In the genomic region with DNA sequence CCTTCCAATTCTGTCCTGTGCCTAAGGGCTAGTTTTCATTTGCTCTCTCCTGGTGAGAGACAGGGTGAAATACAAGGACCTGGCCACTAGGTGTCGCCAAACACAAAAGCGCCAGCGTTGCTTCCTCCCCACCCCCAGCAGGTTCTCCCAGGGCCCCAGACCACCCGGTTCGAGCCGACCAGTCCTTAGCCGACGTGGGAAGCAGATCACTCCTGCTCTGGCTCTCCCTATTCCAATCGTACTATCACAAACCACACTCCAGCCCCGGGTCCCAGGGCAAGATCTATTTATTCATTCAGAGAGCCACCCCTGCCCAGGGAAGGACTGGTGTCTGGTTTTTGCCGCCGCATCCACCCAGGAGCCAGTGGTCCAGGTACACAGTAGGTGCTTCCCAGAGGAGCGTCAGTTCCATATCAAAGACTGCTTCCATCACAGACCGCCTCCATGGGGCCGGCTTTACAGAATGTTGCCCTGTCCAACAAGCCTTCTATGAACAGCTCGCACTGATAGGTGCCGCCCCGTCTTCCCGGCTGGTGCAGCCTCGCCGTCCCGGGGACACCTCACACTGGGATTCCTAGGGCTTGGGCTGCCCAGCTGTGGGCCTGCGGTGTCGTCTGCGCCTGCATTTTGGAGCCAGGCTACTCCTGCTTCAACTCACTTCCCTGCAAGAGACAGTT, we compare ENCODE assay signal across 2 cellular contexts.
A peak's percentile ranks its signal among the peaks of the same experiment; 100 is the strongest.
TF ChIP-seq lines count a peak whose summit lies in the region.

No MANE protein-coding gene starts in this region.

TF ChIP-seq in HEK293, 187 proteins besides CTCF, POLR2A, EP300 and RAD21 (continued from another document):
- TF ChIP-seq, protein P1, sequence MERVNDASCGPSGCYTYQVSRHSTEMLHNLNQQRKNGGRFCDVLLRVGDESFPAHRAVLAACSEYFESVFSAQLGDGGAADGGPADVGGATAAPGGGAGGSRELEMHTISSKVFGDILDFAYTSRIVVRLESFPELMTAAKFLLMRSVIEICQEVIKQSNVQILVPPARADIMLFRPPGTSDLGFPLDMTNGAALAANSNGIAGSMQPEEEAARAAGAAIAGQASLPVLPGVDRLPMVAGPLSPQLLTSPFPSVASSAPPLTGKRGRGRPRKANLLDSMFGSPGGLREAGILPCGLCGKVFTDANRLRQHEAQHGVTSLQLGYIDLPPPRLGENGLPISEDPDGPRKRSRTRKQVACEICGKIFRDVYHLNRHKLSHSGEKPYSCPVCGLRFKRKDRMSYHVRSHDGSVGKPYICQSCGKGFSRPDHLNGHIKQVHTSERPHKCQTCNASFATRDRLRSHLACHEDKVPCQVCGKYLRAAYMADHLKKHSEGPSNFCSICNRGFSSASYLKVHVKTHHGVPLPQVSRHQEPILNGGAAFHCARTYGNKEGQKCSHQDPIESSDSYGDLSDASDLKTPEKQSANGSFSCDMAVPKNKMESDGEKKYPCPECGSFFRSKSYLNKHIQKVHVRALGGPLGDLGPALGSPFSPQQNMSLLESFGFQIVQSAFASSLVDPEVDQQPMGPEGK (tag by site-specific recombination; IDR thresholded peaks at IDR 0.05), result peak; percentile 75
- TF ChIP-seq ZEB2 (tag by site-specific recombination; IDR thresholded peaks at IDR 0.05) (0 out of 2 replicates have a peak, but pooled peaks have one; percentile 30), ZNF169 (tag by site-specific recombination; IDR thresholded peaks at IDR 0.05) (no peak), ZNF626 (tag by site-specific recombination; IDR thresholded peaks at IDR 0.05) (no peak), ZNF776 (tag by site-specific recombination; IDR thresholded peaks at IDR 0.05; ENCODE audit: borderline replicate concordance) (no peak), ZNF112 (tag by site-specific recombination; IDR thresholded peaks at IDR 0.05) (no peak), ZNF433 (tag by site-specific recombination; IDR thresholded peaks at IDR 0.05; ENCODE audit: low read depth) (no peak), ZBTB48 (tag by site-specific recombination; IDR thresholded peaks at IDR 0.05) (peak; percentile 37; the same call in 1 of the 2 replicates), ZNF830 (tag by site-specific recombination; IDR thresholded peaks at IDR 0.05; ENCODE audit: low read depth) (no peak), ZSCAN23 (tag by site-specific recombination; IDR thresholded peaks at IDR 0.05) (no peak), ZNF302 (tag by site-specific recombination; IDR thresholded peaks at IDR 0.05; ENCODE audit: low read depth) (no peak), ZNF2 (tag by site-specific recombination; IDR thresholded peaks at IDR 0.05) (0 out of 2 replicates have a peak, but pooled peaks have one; percentile 43), GLIS1 (tag by site-specific recombination; IDR thresholded peaks at IDR 0.05) (peak; percentile 91), ZNF571 (tag by site-specific recombination; IDR thresholded peaks at IDR 0.05) (no peak), ZNF132 (tag by site-specific recombination; IDR thresholded peaks at IDR 0.05; ENCODE audit: borderline replicate concordance) (no peak), ZNF335 (tag by site-specific recombination; conservative IDR thresholded peaks at IDR 0.05) (peak; percentile 46; the same call in 1 of the 2 replicates)
- TF ChIP-seq, protein P2, sequence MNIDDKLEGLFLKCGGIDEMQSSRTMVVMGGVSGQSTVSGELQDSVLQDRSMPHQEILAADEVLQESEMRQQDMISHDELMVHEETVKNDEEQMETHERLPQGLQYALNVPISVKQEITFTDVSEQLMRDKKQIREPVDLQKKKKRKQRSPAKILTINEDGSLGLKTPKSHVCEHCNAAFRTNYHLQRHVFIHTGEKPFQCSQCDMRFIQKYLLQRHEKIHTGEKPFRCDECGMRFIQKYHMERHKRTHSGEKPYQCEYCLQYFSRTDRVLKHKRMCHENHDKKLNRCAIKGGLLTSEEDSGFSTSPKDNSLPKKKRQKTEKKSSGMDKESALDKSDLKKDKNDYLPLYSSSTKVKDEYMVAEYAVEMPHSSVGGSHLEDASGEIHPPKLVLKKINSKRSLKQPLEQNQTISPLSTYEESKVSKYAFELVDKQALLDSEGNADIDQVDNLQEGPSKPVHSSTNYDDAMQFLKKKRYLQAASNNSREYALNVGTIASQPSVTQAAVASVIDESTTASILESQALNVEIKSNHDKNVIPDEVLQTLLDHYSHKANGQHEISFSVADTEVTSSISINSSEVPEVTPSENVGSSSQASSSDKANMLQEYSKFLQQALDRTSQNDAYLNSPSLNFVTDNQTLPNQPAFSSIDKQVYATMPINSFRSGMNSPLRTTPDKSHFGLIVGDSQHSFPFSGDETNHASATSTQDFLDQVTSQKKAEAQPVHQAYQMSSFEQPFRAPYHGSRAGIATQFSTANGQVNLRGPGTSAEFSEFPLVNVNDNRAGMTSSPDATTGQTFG (tag by site-specific recombination; IDR thresholded peaks at IDR 0.05; ENCODE audit: borderline replicate concordance), result no peak
- TF ChIP-seq, protein P3, sequence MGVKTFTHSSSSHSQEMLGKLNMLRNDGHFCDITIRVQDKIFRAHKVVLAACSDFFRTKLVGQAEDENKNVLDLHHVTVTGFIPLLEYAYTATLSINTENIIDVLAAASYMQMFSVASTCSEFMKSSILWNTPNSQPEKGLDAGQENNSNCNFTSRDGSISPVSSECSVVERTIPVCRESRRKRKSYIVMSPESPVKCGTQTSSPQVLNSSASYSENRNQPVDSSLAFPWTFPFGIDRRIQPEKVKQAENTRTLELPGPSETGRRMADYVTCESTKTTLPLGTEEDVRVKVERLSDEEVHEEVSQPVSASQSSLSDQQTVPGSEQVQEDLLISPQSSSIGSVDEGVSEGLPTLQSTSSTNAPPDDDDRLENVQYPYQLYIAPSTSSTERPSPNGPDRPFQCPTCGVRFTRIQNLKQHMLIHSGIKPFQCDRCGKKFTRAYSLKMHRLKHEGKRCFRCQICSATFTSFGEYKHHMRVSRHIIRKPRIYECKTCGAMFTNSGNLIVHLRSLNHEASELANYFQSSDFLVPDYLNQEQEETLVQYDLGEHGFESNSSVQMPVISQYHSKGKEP (tag by site-specific recombination; IDR thresholded peaks at IDR 0.05), result 0 out of 2 replicates have a peak, but pooled peaks have one; percentile 4
- TF ChIP-seq, protein P4, sequence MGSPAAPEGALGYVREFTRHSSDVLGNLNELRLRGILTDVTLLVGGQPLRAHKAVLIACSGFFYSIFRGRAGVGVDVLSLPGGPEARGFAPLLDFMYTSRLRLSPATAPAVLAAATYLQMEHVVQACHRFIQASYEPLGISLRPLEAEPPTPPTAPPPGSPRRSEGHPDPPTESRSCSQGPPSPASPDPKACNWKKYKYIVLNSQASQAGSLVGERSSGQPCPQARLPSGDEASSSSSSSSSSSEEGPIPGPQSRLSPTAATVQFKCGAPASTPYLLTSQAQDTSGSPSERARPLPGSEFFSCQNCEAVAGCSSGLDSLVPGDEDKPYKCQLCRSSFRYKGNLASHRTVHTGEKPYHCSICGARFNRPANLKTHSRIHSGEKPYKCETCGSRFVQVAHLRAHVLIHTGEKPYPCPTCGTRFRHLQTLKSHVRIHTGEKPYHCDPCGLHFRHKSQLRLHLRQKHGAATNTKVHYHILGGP (tag by site-specific recombination; IDR thresholded peaks at IDR 0.05), result no peak

TF ChIP-seq in HepG2, 621 proteins besides CTCF, POLR2A, EP300 and RAD21 (continued from another document and continues in another):
- TF ChIP-seq ZNF782 (CRISPR knock-in tag; IDR thresholded peaks at IDR 0.05; ENCODE audit: borderline replicate concordance), result 0 out of 2 replicates have a peak, but pooled peaks have one; percentile 31
- no peak for TF ChIP-seq CCAR2 (optimal IDR thresholded peaks at IDR 0.05; ENCODE audit: low read depth, low read length)
- peak; percentile 26; the same call in 1 of the 2 replicates for TF ChIP-seq ETV5 (CRISPR knock-in tag; IDR thresholded peaks at IDR 0.05; ENCODE audit: borderline replicate concordance)
- TF ChIP-seq, protein P5, sequence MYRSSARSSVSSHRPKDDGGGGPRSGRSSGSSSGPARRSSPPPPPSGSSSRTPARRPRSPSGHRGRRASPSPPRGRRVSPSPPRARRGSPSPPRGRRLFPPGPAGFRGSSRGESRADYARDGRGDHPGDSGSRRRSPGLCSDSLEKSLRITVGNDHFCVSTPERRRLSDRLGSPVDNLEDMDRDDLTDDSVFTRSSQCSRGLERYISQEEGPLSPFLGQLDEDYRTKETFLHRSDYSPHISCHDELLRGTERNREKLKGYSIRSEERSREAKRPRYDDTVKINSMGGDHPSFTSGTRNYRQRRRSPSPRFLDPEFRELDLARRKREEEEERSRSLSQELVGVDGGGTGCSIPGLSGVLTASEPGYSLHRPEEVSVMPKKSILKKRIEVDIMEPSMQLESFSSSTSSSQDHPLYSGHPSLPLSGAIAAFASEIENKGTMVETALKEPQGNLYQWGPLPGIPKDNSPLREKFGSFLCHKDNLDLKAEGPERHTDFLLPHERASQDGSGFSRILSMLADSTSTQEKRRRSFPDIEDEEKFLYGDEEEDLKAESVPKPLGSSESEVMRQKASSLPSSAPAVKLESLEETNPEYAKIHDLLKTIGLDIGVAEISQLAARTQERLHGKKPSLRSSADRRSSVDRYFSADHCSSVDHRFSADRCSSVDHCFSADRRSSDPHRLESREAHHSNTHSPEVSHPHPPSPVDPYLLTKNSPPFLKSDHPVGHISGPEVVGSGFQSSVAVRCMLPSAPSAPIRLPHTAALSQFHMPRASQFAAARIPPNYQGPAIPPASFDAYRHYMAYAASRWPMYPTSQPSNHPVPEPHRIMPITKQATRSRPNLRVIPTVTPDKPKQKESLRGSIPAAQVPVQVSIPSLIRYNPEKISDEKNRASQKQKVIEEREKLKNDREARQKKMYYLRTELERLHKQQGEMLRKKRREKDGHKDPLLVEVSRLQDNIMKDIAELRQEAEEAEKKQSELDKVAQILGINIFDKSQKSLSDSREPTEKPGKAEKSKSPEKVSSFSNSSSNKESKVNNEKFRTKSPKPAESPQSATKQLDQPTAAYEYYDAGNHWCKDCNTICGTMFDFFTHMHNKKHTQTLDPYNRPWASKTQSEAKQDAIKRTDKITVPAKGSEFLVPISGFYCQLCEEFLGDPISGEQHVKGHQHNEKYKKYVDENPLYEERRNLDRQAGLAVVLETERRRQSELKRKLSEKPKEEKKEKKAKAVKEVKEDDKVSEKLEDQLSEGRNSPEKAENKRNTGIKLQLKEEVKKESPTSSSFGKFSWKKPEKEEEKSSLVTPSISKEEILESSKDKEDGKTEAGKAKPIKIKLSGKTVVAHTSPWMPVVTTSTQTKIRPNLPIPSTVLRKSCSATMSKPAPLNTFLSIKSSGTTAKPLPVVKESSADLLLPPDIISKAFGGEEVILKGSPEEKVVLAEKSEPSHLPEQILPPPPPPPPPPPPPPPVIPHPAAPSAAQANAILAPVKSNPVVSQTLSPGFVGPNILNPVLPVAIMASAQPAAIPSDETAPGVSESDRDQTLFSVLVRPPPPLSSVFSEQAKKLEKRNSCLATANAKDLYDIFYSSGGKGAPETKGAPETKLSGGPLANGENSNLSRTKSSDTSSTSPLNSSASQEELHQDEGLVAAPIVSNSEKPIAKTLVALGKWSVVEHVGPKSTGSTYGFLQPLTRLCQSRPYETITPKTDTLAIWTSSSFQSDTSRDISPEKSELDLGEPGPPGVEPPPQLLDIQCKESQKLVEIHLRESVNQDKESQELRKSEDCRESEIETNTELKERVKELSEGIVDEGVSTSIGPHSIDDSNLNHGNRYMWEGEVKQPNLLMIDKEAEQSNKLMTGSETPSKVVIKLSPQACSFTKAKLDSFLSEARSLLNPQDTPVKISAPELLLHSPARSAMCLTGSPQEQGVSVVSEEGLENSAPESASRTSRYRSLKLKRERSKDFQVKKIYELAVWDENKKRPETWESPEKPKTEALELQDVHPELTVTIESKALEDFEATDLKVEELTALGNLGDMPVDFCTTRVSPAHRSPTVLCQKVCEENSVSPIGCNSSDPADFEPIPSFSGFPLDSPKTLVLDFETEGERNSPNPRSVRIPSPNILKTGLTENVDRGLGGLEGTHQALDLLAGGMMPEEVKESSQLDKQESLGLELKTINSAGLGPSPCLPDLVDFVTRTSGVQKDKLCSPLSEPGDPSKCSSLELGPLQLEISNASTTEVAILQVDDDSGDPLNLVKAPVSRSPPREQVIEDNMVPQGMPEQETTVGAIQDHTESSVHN (CRISPR knock-in tag; IDR thresholded peaks at IDR 0.05), result no peak
- no peak for TF ChIP-seq RNF2 (conservative IDR thresholded peaks at IDR 0.05; ENCODE audit: low read depth)
- no peak for TF ChIP-seq RELA (CRISPR knock-in tag; IDR thresholded peaks at IDR 0.05)
- 0 out of 2 replicates have a peak, but pooled peaks have one; percentile 24 for TF ChIP-seq SOX5 (CRISPR knock-in tag; IDR thresholded peaks at IDR 0.05; ENCODE audit: borderline replicate concordance)
- no peak for TF ChIP-seq SIX4 (CRISPR knock-in tag; IDR thresholded peaks at IDR 0.05)
- TF ChIP-seq ZNF17 (CRISPR knock-in tag; IDR thresholded peaks at IDR 0.05), result no peak
- TF ChIP-seq, protein P6, sequence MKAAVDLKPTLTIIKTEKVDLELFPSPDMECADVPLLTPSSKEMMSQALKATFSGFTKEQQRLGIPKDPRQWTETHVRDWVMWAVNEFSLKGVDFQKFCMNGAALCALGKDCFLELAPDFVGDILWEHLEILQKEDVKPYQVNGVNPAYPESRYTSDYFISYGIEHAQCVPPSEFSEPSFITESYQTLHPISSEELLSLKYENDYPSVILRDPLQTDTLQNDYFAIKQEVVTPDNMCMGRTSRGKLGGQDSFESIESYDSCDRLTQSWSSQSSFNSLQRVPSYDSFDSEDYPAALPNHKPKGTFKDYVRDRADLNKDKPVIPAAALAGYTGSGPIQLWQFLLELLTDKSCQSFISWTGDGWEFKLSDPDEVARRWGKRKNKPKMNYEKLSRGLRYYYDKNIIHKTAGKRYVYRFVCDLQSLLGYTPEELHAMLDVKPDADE (CRISPR knock-in tag; IDR thresholded peaks at IDR 0.05), result no peak
- TF ChIP-seq ZNF160 (CRISPR knock-in tag; IDR thresholded peaks at IDR 0.05), result no peak
- TF ChIP-seq, protein P7, sequence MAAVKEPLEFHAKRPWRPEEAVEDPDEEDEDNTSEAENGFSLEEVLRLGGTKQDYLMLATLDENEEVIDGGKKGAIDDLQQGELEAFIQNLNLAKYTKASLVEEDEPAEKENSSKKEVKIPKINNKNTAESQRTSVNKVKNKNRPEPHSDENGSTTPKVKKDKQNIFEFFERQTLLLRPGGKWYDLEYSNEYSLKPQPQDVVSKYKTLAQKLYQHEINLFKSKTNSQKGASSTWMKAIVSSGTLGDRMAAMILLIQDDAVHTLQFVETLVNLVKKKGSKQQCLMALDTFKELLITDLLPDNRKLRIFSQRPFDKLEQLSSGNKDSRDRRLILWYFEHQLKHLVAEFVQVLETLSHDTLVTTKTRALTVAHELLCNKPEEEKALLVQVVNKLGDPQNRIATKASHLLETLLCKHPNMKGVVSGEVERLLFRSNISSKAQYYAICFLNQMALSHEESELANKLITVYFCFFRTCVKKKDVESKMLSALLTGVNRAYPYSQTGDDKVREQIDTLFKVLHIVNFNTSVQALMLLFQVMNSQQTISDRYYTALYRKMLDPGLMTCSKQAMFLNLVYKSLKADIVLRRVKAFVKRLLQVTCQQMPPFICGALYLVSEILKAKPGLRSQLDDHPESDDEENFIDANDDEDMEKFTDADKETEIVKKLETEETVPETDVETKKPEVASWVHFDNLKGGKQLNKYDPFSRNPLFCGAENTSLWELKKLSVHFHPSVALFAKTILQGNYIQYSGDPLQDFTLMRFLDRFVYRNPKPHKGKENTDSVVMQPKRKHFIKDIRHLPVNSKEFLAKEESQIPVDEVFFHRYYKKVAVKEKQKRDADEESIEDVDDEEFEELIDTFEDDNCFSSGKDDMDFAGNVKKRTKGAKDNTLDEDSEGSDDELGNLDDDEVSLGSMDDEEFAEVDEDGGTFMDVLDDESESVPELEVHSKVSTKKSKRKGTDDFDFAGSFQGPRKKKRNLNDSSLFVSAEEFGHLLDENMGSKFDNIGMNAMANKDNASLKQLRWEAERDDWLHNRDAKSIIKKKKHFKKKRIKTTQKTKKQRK (IDR thresholded peaks at IDR 0.05; ENCODE audit: low read length), result no peak
- TF ChIP-seq, protein P8, sequence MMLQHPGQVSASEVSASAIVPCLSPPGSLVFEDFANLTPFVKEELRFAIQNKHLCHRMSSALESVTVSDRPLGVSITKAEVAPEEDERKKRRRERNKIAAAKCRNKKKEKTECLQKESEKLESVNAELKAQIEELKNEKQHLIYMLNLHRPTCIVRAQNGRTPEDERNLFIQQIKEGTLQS (CRISPR knock-in tag; IDR thresholded peaks at IDR 0.05), result no peak
- 0 out of 2 replicates have a peak, but pooled peaks have one; percentile 40 for TF ChIP-seq ZNF546 (CRISPR knock-in tag; conservative IDR thresholded peaks at IDR 0.05)
- no peak for TF ChIP-seq EZH2 (conservative IDR thresholded peaks at IDR 0.05; ENCODE audit: low read depth, low read length)
